In the genomic region with DNA sequence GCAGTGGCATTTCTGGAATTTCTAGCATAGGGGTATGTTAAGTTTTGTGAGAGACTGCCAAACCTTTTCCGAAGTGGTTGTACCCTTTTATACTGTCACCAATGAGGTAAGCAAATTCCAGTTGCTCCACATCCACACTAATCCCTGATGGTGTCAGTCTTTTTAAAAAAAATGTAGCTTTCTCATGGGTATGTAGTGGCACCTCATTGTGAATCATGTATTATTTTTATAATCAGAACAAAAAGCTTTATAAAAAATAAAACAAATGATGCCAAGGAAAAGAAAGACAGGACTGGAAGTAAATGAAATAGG, we compare ENCODE assay signal across 33 cellular contexts.
"Had no signal": no experiment of that assay in that cellular context is flagged by ENCODE, and none has a peak within 500 bp of the region (broad histone marks: within the 10 kb centered on the region; RNA-seq: fewer than 3 reads in every experiment).

No MANE protein-coding gene starts in this region.

- H3K27me3 ChIP-seq: esophagus muscularis mucosa, foreskin keratinocyte, gastroesophageal sphincter, left lung, neutrophil, pancreas, right lobe of liver, suprapubic skin, transverse colon, upper lobe of right lung, uterus had no signal

- H3K4me1 ChIP-seq: pancreas, right lobe of liver, upper lobe of right lung, uterus had no signal

- H3K9me3 ChIP-seq: esophagus muscularis mucosa, gastroesophageal sphincter, heart right ventricle, left lung, mucosa of descending colon, neutrophil, pancreas, right lobe of liver, suprapubic skin, transverse colon, upper lobe of right lung, uterus had no signal

- FAIRE-seq: islet of Langerhans, pancreas had no signal

- H3K27ac ChIP-seq: esophagus muscularis mucosa, foreskin keratinocyte, gastroesophageal sphincter, heart right ventricle, left lung, neutrophil, pancreas, right lobe of liver, suprapubic skin, transverse colon, upper lobe of right lung, uterus had no signal

- H3K4me3 ChIP-seq: esophagus muscularis mucosa, gastroesophageal sphincter, heart right ventricle, left lung, mucosa of descending colon, pancreas, right lobe of liver, smooth muscle cell, suprapubic skin, transverse colon, upper lobe of right lung, uterus had no signal

- H3K4me2 ChIP-seq: smooth muscle cell had no signal

- H3K4me3 Mint-ChIP-seq: dendritic cell treated with granulocyte-macrophage colony-stimulating factor and Interleukin-4, amounts not matched to agents 40 ng/mL and 50 ng/mL, for 4 days; endodermal cell; mesothelial cell of epicardium; naive B cell; natural killer cell treated with Interleukin-12 subunit alpha and Interleukin-12 subunit beta and Interleukin-15 and Interleukin-18, amount 100 ng/mL, for 72 hours; neural crest cell; stimulated activated naive CD8-positive, alpha-beta T cell treated with anti-CD3 and anti-CD28 coated beads, Interleukin-15, amount 100 ng/mL, for 72 hours had no signal

- H3K9me3 Mint-ChIP-seq: dendritic cell treated with granulocyte-macrophage colony-stimulating factor and Interleukin-4, amounts not matched to agents 40 ng/mL and 50 ng/mL, for 4 days; endodermal cell; naive B cell; natural killer cell treated with Interleukin-12 subunit alpha and Interleukin-12 subunit beta and Interleukin-15 and Interleukin-18, amount 100 ng/mL, for 72 hours had no signal

- H3K27ac Mint-ChIP-seq: dendritic cell treated with granulocyte-macrophage colony-stimulating factor and Interleukin-4, amounts not matched to agents 40 ng/mL and 50 ng/mL, for 4 days; endodermal cell; naive B cell; natural killer cell treated with Interleukin-12 subunit alpha and Interleukin-12 subunit beta and Interleukin-15 and Interleukin-18, amount 100 ng/mL, for 72 hours had no signal

- H3K36me3 ChIP-seq: esophagus muscularis mucosa, gastroesophageal sphincter, heart right ventricle, left lung, neutrophil, pancreas, right lobe of liver, suprapubic skin, transverse colon, upper lobe of right lung, uterus had no signal

- H3K36me3 Mint-ChIP-seq: mesothelial cell of epicardium; natural killer cell treated with Interleukin-12 subunit alpha and Interleukin-12 subunit beta and Interleukin-15 and Interleukin-18, amount 100 ng/mL, for 72 hours had no signal

- DNase-seq: effector CD8-positive, alpha-beta T cell; endodermal cell; foreskin keratinocyte; glutamatergic neuron; heart right ventricle; hippocampal formation; left cardiac atrium; left lung; mesenchymal stem cell; mucosa of descending colon; naive B cell; pancreas; retina; right lobe of liver; stimulated activated CD4-positive, alpha-beta T cell treated with anti-CD3 and anti-CD28 coated beads, Interleukin-12 subunit alpha, Interleukin-12 subunit beta, amount 100 ng/mL, for 4 hours; stimulated activated CD4-positive, alpha-beta T cell treated with anti-CD3 and anti-CD28 coated beads, Interleukin-1b, Interleukin-23, amount 100 ng/mL, for 48 hours; stimulated activated CD4-positive, alpha-beta T cell treated with anti-CD3 and anti-CD28 coated beads, Interleukin-4, amount 100 ng/mL, for 1 hour; stimulated activated CD8-positive, alpha-beta memory T cell treated with anti-CD3 and anti-CD28 coated beads, Interleukin-4, amount 100 ng/mL, for 48 hours; stimulated activated naive CD4-positive, alpha-beta T cell; stimulated activated naive CD8-positive, alpha-beta T cell treated with anti-CD3 and anti-CD28 coated beads, Interleukin-15, amount 100 ng/mL, for 72 hours; transverse colon; upper lobe of right lung; uterus had no signal
